Comparison of ENCODE assay signal across 10 cellular contexts in the genomic region with DNA sequence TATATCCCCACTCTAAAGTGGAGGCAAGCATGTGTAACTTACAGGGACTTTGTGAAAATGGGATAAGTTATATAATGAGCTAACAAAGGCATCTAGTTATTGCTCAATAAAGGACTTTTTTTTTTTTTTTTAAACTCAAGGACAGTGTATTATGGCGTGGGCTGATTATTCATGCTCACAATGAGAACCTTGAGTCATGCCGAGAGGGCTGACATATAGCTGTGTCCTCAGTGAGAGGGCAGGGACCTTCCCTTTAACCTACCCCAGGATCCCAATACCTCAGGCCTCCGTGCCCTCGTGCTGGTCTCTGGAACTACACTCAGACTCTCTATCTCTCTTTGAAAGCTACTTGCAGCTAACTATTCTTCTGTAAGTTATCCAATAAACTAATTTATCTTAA.
A peak's percentile ranks its signal among the peaks of the same experiment; 100 is the strongest.
DNase-seq lines count a peak whose midpoint lies in the region; ATAC-seq lines count a peak whose summit lies in the region.
"Had no signal": no experiment of that assay in that cellular context is flagged by ENCODE, and none has a peak within 500 bp of the region (broad histone marks: within the 10 kb centered on the region; RNA-seq: fewer than 3 reads in every experiment).

No MANE protein-coding gene starts in this region.

- H3K27me3 ChIP-seq in right cardiac atrium (ENCODE audit: control insufficient read depth, insufficient read depth), result no peaks in the 10 kb centered on the region
- no peaks in the 10 kb centered on the region for H3K27me3 ChIP-seq in aorta (ENCODE audit: control insufficient read depth in 1 of 2, insufficient read depth in 2 of 2, low read length in 1 of 2)

- H3K4me3 Mint-ChIP-seq in immature natural killer cell, result no peak overlapping the region

- H3K9me3 ChIP-seq in right cardiac atrium (ENCODE audit: control insufficient read depth, low read length) (no peaks in the 10 kb centered on the region), aorta (ENCODE audit: control insufficient read depth, low read length) (no peaks in the 10 kb centered on the region)

- no peaks in the 10 kb centered on the region for H3K36me3 Mint-ChIP-seq in immature natural killer cell

- peaks cover 37 to 38% of the 10 kb centered on the region in 2 donors for H3K4me1 Mint-ChIP-seq in immature natural killer cell

- 75% methylated on average over 4 of the region's 4 CpGs for whole genome bisulfite sequencing in right cardiac atrium
- 89 to 95% methylated on average over 4 of the region's 4 CpGs for WGBS in aorta, 2 donors

- H3K27ac ChIP-seq in right cardiac atrium (ENCODE audit: low read length) (no peak overlapping the region), aorta (ENCODE audit: low read depth in 1 of 2, low read length in 2 of 2) (no peak overlapping the region)
- H3K27ac ChIP-seq: parathyroid adenoma, PC-9 had no signal

- DNase-seq in Right ventricle myocardium superior (no peak), cardiac septum (ENCODE audit: low spot score) (no peak), right cardiac atrium (no peak), aorta (no peak), G401 (ENCODE audit: low spot score) (no peak), GM19238 (ENCODE audit: insufficient read length, low spot score) (no peak), immature natural killer cell (no peak)
- peak; percentile 65 to 74 for DNase-seq in activated T-cell treated with anti-CD3 and anti-CD28 coated beads, Interleukin-2, amount 50 U/mL, for 48 hours
- DNase-seq: PC-9 had no signal

- peaks cover 0 to 4% (median 3%) of the 10 kb centered on the region in 3 donors for H3K27me3 Mint-ChIP-seq in immature natural killer cell (ENCODE audit: low read depth in 3 of 3)

- H3K4me3 ChIP-seq in right cardiac atrium (ENCODE audit: low read length) (no peak overlapping the region), aorta (ENCODE audit: low read length in 2 of 2) (no peak overlapping the region)
- H3K4me3 ChIP-seq: PC-9 had no signal

- ATAC-seq in Right ventricle myocardium superior (ENCODE audit: poor library complexity) (peak; percentile 61), right cardiac atrium (peak; percentile 53 to 69), aorta (ENCODE audit: low FRiP score) (peak; percentile 37)

- H3K4me1 ChIP-seq in right cardiac atrium (ENCODE audit: control insufficient read depth, insufficient read depth, low read length) (peaks cover 5% of the 10 kb centered on the region), aorta (ENCODE audit: control insufficient read depth in 1 of 2, insufficient read depth in 2 of 2, low read length in 2 of 2) (peaks cover 5 to 6% of the 10 kb centered on the region in 2 donors)
- H3K4me1 ChIP-seq: parathyroid adenoma had no signal

- H3K36me3 ChIP-seq in aorta (ENCODE audit: control insufficient read depth in 1 of 2, insufficient read depth in 2 of 2, low read length in 1 of 2), result no peaks in the 10 kb centered on the region

- in situ Hi-C loops in G401 (cut with HindIII; ENCODE audit: low sequenced_read_pairs), result no loop called here

- H3K27ac Mint-ChIP-seq in immature natural killer cell, result no peak overlapping the region

- peaks cover 0 to under 1% (median 0%) of the 10 kb centered on the region in 6 donors for H3K9me3 Mint-ChIP-seq in immature natural killer cell

- intact Hi-C loops in Right ventricle myocardium superior (cut with DNase I) (no loop called here), cardiac septum (cut with DNase I) (no loop called here), right cardiac atrium (cut with DNase I) (no loop called here), aorta (cut with DNase I) (no loop called here)

Comparison
In these comparisons a context has a peak if more than half of its experiments do, and no peak if none do; other contexts are left out.
1. DNase-seq: peak in activated T-cell treated with anti-CD3 and anti-CD28 coated beads, Interleukin-2, amount 50 U/mL, for 48 hours (2 of 2); none in Right ventricle myocardium superior (single experiment), cardiac septum (single experiment), right cardiac atrium (0 of 3), aorta (0 of 2), G401 (single experiment), GM19238 (single experiment) and immature natural killer cell (0 of 3).
2. Peak in every context shown above with its lines, with median percentiles within 50 percentile points of each other: ATAC-seq.